Comparison of ENCODE assay signal across 26 cellular contexts in the genomic region with DNA sequence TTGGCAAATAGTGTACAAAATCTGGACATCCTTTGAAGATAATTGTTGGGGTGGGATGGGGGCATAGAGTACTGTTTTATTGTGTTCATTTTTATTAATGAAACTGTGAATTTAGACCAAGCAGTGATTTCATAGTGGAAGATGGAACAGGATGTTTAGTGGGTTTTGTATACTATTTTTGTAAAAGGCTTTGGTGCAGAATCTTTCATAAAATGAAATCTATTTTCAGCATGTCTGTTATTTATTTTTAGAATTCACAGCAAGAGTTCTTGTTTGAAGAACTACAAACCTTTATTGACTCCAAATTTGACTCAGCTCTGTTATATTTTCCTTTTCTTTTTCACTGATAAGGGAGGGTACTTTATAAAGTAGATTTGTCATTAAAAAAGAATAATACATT.
DNase-seq lines count a peak whose midpoint lies in the region; ATAC-seq and TF ChIP-seq lines count a peak whose summit lies in the region.
"Had no signal": no experiment of that assay in that cellular context is flagged by ENCODE, and none has a peak within 500 bp of the region (broad histone marks: within the 10 kb centered on the region; RNA-seq: fewer than 3 reads in every experiment).

No MANE protein-coding gene starts in this region.

- H3K27me3 ChIP-seq in CD8-positive, alpha-beta T cell (ENCODE audit: insufficient read depth, low read length), result no peaks in the 10 kb centered on the region
- H3K27me3 ChIP-seq: cardiac muscle cell, suprapubic skin had no signal

- no peaks in the 10 kb centered on the region for H3K27me3 Mint-ChIP-seq in stimulated activated naive CD8-positive, alpha-beta T cell treated with anti-CD3 and anti-CD28 coated beads, Interleukin-15, Interleukin-2, amounts not matched to agents 100 ng/mL and 50 ng/mL, for 24 hours
- H3K27me3 Mint-ChIP-seq in endothelial cell (ENCODE audit: unreplicated experiment), result peaks cover 7% of the 10 kb centered on the region
- H3K27me3 Mint-ChIP-seq in type B pancreatic cell, result no peaks in the 10 kb centered on the region
- H3K27me3 Mint-ChIP-seq in activated T-helper 2 cell treated with anti-CD3 and anti-CD28 coated beads, Interferon-gamma antibody, Interleukin-2, Interleukin-4, amounts not matched to agents 10 μg/mL and 5 μg/mL and 100 μg/mL, durations not matched to agents 14 hours and 24 hours and 36 hours (ENCODE audit: low read depth), result no peaks in the 10 kb centered on the region
- H3K27me3 Mint-ChIP-seq in CD8-positive, alpha-beta T cell (ENCODE audit: low read depth), result no peaks in the 10 kb centered on the region
- H3K27me3 Mint-ChIP-seq: CD4-positive, alpha-beta T cell; naive thymus-derived CD4-positive, alpha-beta T cell had no signal

- no peaks in the 10 kb centered on the region for H3K4me1 ChIP-seq in CD8-positive, alpha-beta T cell (ENCODE audit: insufficient read depth, low read length)
- H3K4me1 ChIP-seq: parathyroid adenoma had no signal

- peaks cover 4% of the 10 kb centered on the region for H3K36me3 ChIP-seq in CD8-positive, alpha-beta T cell (ENCODE audit: insufficient read depth, low read length)
- H3K36me3 ChIP-seq: suprapubic skin had no signal

- H3K27ac Mint-ChIP-seq in stimulated activated naive CD8-positive, alpha-beta T cell treated with anti-CD3 and anti-CD28 coated beads, Interleukin-15, Interleukin-2, amounts not matched to agents 100 ng/mL and 50 ng/mL, for 24 hours, result peak overlapping the region; percentile 32
- H3K27ac Mint-ChIP-seq in endothelial cell (ENCODE audit: unreplicated experiment) (peak overlapping the region; percentile 15), type B pancreatic cell (peak overlapping the region; percentile 0)
- H3K27ac Mint-ChIP-seq in activated T-helper 2 cell treated with anti-CD3 and anti-CD28 coated beads, Interferon-gamma antibody, Interleukin-2, Interleukin-4, amounts not matched to agents 10 μg/mL and 5 μg/mL and 100 μg/mL, durations not matched to agents 14 hours and 24 hours and 36 hours, result no peak overlapping the region
- H3K27ac Mint-ChIP-seq in CD8-positive, alpha-beta T cell, result no peak overlapping the region
- H3K27ac Mint-ChIP-seq: CD4-positive, alpha-beta T cell; T-helper 2 cell treated with Interferon-gamma antibody and Interleukin-4, amounts not matched to agents 5 μg/mL and 100 μg/mL, for 36 hours had no signal

- TF ChIP-seq CTCF in endothelial cell (IDR thresholded peaks at IDR 0.05; ENCODE audit: unreplicated experiment) (no peak), type B pancreatic cell (conservative IDR thresholded peaks at IDR 0.05) (no peak)
- no peak for TF ChIP-seq CTCF in CD8-positive, alpha-beta T cell (IDR thresholded peaks at IDR 0.05)

- CTCF ChIA-PET in CD8-positive, alpha-beta T cell (lab: Charles Lee), result no interaction called here

- intact Hi-C loops in activated T-helper 2 cell treated with anti-CD3 and anti-CD28 coated beads, Interferon-gamma antibody, Interleukin-2, Interleukin-4, amounts not matched to agents 10 μg/mL and 5 μg/mL and 100 μg/mL, durations not matched to agents 14 hours and 24 hours and 36 hours (cut with micrococcal nuclease), result no loop called here
- intact Hi-C loops in CD8-positive, alpha-beta T cell (cut with DNase I, micrococcal nuclease), result loop anchor here in 1 of 2 experiments (2.0 kb wide), 1 partner anchor 17 kb away; no protein-coding TSS in a partner anchor

- no peaks in the 10 kb centered on the region for H3K9me3 ChIP-seq in CD8-positive, alpha-beta T cell (ENCODE audit: low read length)
- H3K9me3 ChIP-seq: SK-N-SH, suprapubic skin had no signal

- POLR2A ChIA-PET in CD8-positive, alpha-beta T cell (lab: Charles Lee), result no interaction called here

- peaks cover 29% of the 10 kb centered on the region for H3K4me1 Mint-ChIP-seq in stimulated activated naive CD8-positive, alpha-beta T cell treated with anti-CD3 and anti-CD28 coated beads, Interleukin-15, Interleukin-2, amounts not matched to agents 100 ng/mL and 50 ng/mL, for 24 hours (ENCODE audit: low read depth)
- H3K4me1 Mint-ChIP-seq in endothelial cell (ENCODE audit: unreplicated experiment) (peaks cover 38% of the 10 kb centered on the region), type B pancreatic cell (ENCODE audit: unreplicated experiment) (peaks cover 18% of the 10 kb centered on the region)
- H3K4me1 Mint-ChIP-seq in activated T-helper 2 cell treated with anti-CD3 and anti-CD28 coated beads, Interferon-gamma antibody, Interleukin-2, Interleukin-4, amounts not matched to agents 10 μg/mL and 5 μg/mL and 100 μg/mL, durations not matched to agents 14 hours and 24 hours and 36 hours (ENCODE audit: low read depth), result peaks cover 26% of the 10 kb centered on the region
- H3K4me1 Mint-ChIP-seq in CD8-positive, alpha-beta T cell (ENCODE audit: low read depth), result peaks cover 32% of the 10 kb centered on the region

- no peaks in the 10 kb centered on the region for H3K9me3 Mint-ChIP-seq in stimulated activated naive CD8-positive, alpha-beta T cell treated with anti-CD3 and anti-CD28 coated beads, Interleukin-15, Interleukin-2, amounts not matched to agents 100 ng/mL and 50 ng/mL, for 24 hours
- no peaks in the 10 kb centered on the region for H3K9me3 Mint-ChIP-seq in endothelial cell (ENCODE audit: unreplicated experiment)
- H3K9me3 Mint-ChIP-seq in type B pancreatic cell, result no peaks in the 10 kb centered on the region
- H3K9me3 Mint-ChIP-seq in activated T-helper 2 cell treated with anti-CD3 and anti-CD28 coated beads, Interferon-gamma antibody, Interleukin-2, Interleukin-4, amounts not matched to agents 10 μg/mL and 5 μg/mL and 100 μg/mL, durations not matched to agents 14 hours and 24 hours and 36 hours, result no peaks in the 10 kb centered on the region
- no peaks in the 10 kb centered on the region for H3K9me3 Mint-ChIP-seq in CD8-positive, alpha-beta T cell
- H3K9me3 Mint-ChIP-seq: CD4-positive, alpha-beta T cell; T-helper 2 cell treated with Interferon-gamma antibody and Interleukin-4, amounts not matched to agents 5 μg/mL and 100 μg/mL, for 36 hours had no signal

- no peak overlapping the region for H3K4me3 ChIP-seq in CD8-positive, alpha-beta T cell (ENCODE audit: low read depth, low read length)
- H3K4me3 ChIP-seq: cardiac muscle cell, suprapubic skin had no signal

- peaks cover 43% of the 10 kb centered on the region for H3K36me3 Mint-ChIP-seq in stimulated activated naive CD8-positive, alpha-beta T cell treated with anti-CD3 and anti-CD28 coated beads, Interleukin-15, Interleukin-2, amounts not matched to agents 100 ng/mL and 50 ng/mL, for 24 hours (ENCODE audit: low read depth)
- peaks cover 14% of the 10 kb centered on the region for H3K36me3 Mint-ChIP-seq in endothelial cell (ENCODE audit: low read depth, unreplicated experiment)
- peaks cover 24% of the 10 kb centered on the region for H3K36me3 Mint-ChIP-seq in type B pancreatic cell
- H3K36me3 Mint-ChIP-seq in activated T-helper 2 cell treated with anti-CD3 and anti-CD28 coated beads, Interferon-gamma antibody, Interleukin-2, Interleukin-4, amounts not matched to agents 10 μg/mL and 5 μg/mL and 100 μg/mL, durations not matched to agents 14 hours and 24 hours and 36 hours (ENCODE audit: low read depth), result peaks cover 28% of the 10 kb centered on the region
- peaks cover 56% of the 10 kb centered on the region for H3K36me3 Mint-ChIP-seq in CD8-positive, alpha-beta T cell

- no peak overlapping the region for H3K27ac ChIP-seq in CD8-positive, alpha-beta T cell (ENCODE audit: low read depth, low read length)
- H3K27ac ChIP-seq: cardiac muscle cell, parathyroid adenoma, suprapubic skin, WERI-Rb-1 had no signal

- ATAC-seq in stimulated activated naive CD8-positive, alpha-beta T cell treated with anti-CD3 and anti-CD28 coated beads, Interleukin-15, Interleukin-2, amounts not matched to agents 100 U/mL and 50 U/mL, for 24 hours, result no peak
- ATAC-seq in HG03571 (IDR thresholded peaks at IDR 0.05; ENCODE audit: unreplicated experiment), result peak; percentile 53
- ATAC-seq in CD8-positive, alpha-beta T cell, result no peak
- ATAC-seq: left colon; naive thymus-derived CD4-positive, alpha-beta T cell; sciatic nerve had no signal

- DNase-seq in stimulated activated naive CD8-positive, alpha-beta T cell treated with anti-CD3 and anti-CD28 coated beads, Interleukin-15, Interleukin-2, amounts not matched to agents 100 U/mL and 50 U/mL, for 24 hours, result no peak
- no peak for DNase-seq in endothelial cell (ENCODE audit: low spot score)
- no peak for DNase-seq in type B pancreatic cell (ENCODE audit: extremely low spot score, unreplicated experiment)
- DNase-seq in NCI-H1436 treated with DMSO at 0.1 percent for 48 hours (lab: John Stamatoyannopoulos, UW), result no peak
- DNase-seq in activated T-helper 2 cell treated with anti-CD3 and anti-CD28 coated beads, Interferon-gamma antibody, Interleukin-2, Interleukin-4, amounts not matched to agents 10 μg/mL and 5 μg/mL and 100 μg/mL, durations not matched to agents 14 hours and 24 hours and 36 hours (ENCODE audit: low spot score), result no peak
- DNase-seq in CD8-positive, alpha-beta T cell, result no peak
- DNase-seq: ACHN; activated CD4-positive, alpha-beta T cell treated with anti-CD3 and anti-CD28 coated beads, Interleukin-2, amount 50 U/mL, for 1 hour; activated naive CD4-positive, alpha-beta T cell; amniotic stem cell; CD4-positive, alpha-beta T cell; dermis blood vessel endothelial cell; H7; left colon; naive thymus-derived CD4-positive, alpha-beta T cell; NCI-H1694 treated with DMSO at 0.1 percent for 48 hours; NCI-H526 treated with DMSO at 0.1 percent for 48 hours; SK-N-SH; WERI-Rb-1 had no signal

- no peak overlapping the region for H3K4me3 Mint-ChIP-seq in stimulated activated naive CD8-positive, alpha-beta T cell treated with anti-CD3 and anti-CD28 coated beads, Interleukin-15, Interleukin-2, amounts not matched to agents 100 ng/mL and 50 ng/mL, for 24 hours
- H3K4me3 Mint-ChIP-seq in endothelial cell (ENCODE audit: unreplicated experiment), result no peak overlapping the region
- H3K4me3 Mint-ChIP-seq in type B pancreatic cell, result no peak overlapping the region
- H3K4me3 Mint-ChIP-seq in activated T-helper 2 cell treated with anti-CD3 and anti-CD28 coated beads, Interferon-gamma antibody, Interleukin-2, Interleukin-4, amounts not matched to agents 10 μg/mL and 5 μg/mL and 100 μg/mL, durations not matched to agents 14 hours and 24 hours and 36 hours (ENCODE audit: low read depth), result no peak overlapping the region
- H3K4me3 Mint-ChIP-seq in CD8-positive, alpha-beta T cell, result no peak overlapping the region
- H3K4me3 Mint-ChIP-seq: CD4-positive, alpha-beta T cell; naive thymus-derived CD4-positive, alpha-beta T cell; T-helper 2 cell treated with Interferon-gamma antibody and Interleukin-4, amounts not matched to agents 5 μg/mL and 100 μg/mL, for 36 hours had no signal

Comparison
In these comparisons a context has a peak if more than half of its experiments do, and no peak if none do; other contexts are left out.
1. H3K27ac Mint-ChIP-seq: peak in stimulated activated naive CD8-positive, alpha-beta T cell treated with anti-CD3 and anti-CD28 coated beads, Interleukin-15, Interleukin-2, amounts not matched to agents 100 ng/mL and 50 ng/mL, for 24 hours (single experiment), endothelial cell (single experiment) and type B pancreatic cell (single experiment); none in activated T-helper 2 cell treated with anti-CD3 and anti-CD28 coated beads, Interferon-gamma antibody, Interleukin-2, Interleukin-4, amounts not matched to agents 10 μg/mL and 5 μg/mL and 100 μg/mL, durations not matched to agents 14 hours and 24 hours and 36 hours (single experiment) and CD8-positive, alpha-beta T cell (single experiment).